Comparison of ENCODE assay signal across 18 cellular contexts in the genomic region with DNA sequence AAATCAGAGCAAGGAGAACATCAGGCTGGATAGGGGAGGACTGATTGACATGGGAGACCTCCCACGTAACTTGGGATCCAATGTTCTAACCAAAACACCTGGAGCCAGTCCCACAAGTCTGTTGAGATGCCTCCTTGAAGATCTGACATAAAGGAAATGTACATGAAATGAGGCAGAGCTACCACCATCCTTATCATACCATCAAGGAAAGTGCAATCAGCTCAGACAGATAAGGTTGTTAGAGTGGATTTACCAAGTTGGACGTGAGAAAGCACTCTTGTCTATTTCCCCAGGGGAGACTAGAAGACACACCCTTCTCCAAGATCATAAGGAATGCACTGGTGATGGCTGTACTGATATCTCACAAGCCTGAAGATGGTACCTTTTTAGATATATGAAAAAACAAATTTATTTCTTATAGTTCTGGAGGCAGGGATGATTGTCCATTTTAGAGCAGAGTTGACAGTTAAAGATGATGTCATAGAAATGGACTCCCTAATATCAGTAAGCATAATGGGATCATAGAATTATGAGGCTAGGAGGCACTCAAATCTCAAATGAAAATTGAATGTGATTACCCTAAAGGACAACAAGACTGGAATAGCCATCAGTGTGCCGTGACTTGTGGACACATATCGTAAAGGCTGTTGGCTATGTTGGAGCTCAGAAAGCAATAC.
DNase-seq lines count a peak whose midpoint lies in the region; ATAC-seq and TF ChIP-seq lines count a peak whose summit lies in the region.
"Had no signal": no experiment of that assay in that cellular context is flagged by ENCODE, and none has a peak within 500 bp of the region (broad histone marks: within the 10 kb centered on the region; RNA-seq: fewer than 3 reads in every experiment).

No MANE protein-coding gene starts in this region.

- no peaks in the 10 kb centered on the region for H3K9me3 Mint-ChIP-seq in natural killer cell
- H3K9me3 Mint-ChIP-seq: CD4-positive, alpha-beta T cell; H9 had no signal

- no peaks in the 10 kb centered on the region for H3K9me3 ChIP-seq in DND-41 (ENCODE audit: insufficient read depth, low read length, severe bottlenecking)
- no peaks in the 10 kb centered on the region for H3K9me3 ChIP-seq in HEK293 (ENCODE audit: control insufficient read depth, insufficient read depth, low read depth, low read length)
- no peaks in the 10 kb centered on the region for H3K9me3 ChIP-seq in hepatocyte (ENCODE audit: low read depth)

- peak; percentile 52 for ATAC-seq in DND-41 (ENCODE audit: insufficient read depth, low read depth)
- ATAC-seq in HG02852 (IDR thresholded peaks at IDR 0.05; ENCODE audit: unreplicated experiment) = no peak
- ATAC-seq in natural killer cell = no peak

- in situ Hi-C loops in KBM-7 (cut with MboI; ENCODE audit: low pct_unique_long_range_greater_than_20kb, low sequenced_read_pairs) = no loop called here

- H3K27ac Mint-ChIP-seq in natural killer cell = no peak overlapping the region
- H3K27ac Mint-ChIP-seq: CD4-positive, alpha-beta T cell; H9 had no signal

- TF ChIP-seq CTCF in DND-41 (IDR thresholded peaks at IDR 0.05; ENCODE audit: borderline replicate concordance, extremely low read depth, low read length, poor library complexity, severe bottlenecking) = no peak
- TF ChIP-seq CTCF in HEK293 (tag by site-specific recombination; IDR thresholded peaks at IDR 0.05) = no peak
- TF ChIP-seq CTCF in hepatocyte (IDR thresholded peaks at IDR 0.05; ENCODE audit: poor library complexity) = no peak
- no peak for TF ChIP-seq CTCF in natural killer cell (IDR thresholded peaks at IDR 0.05)

- POLR2A ChIA-PET in HEK293 (lab: Yijun Ruan, JAX) = no interaction called here

- H3K9me2 ChIP-seq in hepatocyte (replicated peaks; ENCODE audit: insufficient read depth) = no peaks in the 10 kb centered on the region

- no peak overlapping the region for H3K4me3 Mint-ChIP-seq in natural killer cell
- H3K4me3 Mint-ChIP-seq: CD4-positive, alpha-beta T cell; H9 had no signal

- no peaks in the 10 kb centered on the region for H3K4me1 ChIP-seq in DND-41 (ENCODE audit: insufficient read depth, low read length)
- peaks cover 11% of the 10 kb centered on the region for H3K4me1 ChIP-seq in HEK293 (ENCODE audit: control insufficient read depth, insufficient read depth, low read length)
- peaks cover 13% of the 10 kb centered on the region for H3K4me1 ChIP-seq in hepatocyte (ENCODE audit: insufficient read depth)

- peaks cover 16 to 27% of the 10 kb centered on the region in 2 donors for H3K27me3 Mint-ChIP-seq in natural killer cell (ENCODE audit: low read depth in 2 of 2)
- H3K27me3 Mint-ChIP-seq: CD4-positive, alpha-beta T cell had no signal

- no peaks in the 10 kb centered on the region for H3K36me3 Mint-ChIP-seq in natural killer cell

- CTCF ChIA-PET in HEK293 (lab: Yijun Ruan, JAX) = no interaction called here

- peaks cover 17% of the 10 kb centered on the region for H3K27me3 ChIP-seq in DND-41 (ENCODE audit: insufficient read depth, low read length, poor library complexity)
- no peaks in the 10 kb centered on the region for H3K27me3 ChIP-seq in hepatocyte

- H3K4me3 ChIP-seq in DND-41 (ENCODE audit: low read depth in 1 of 2, low read length in 2 of 2) (no peak overlapping the region), HEK293 (ENCODE audit: low read depth, low read length) (no peak overlapping the region), hepatocyte (no peak overlapping the region)

- H3K36me3 ChIP-seq in DND-41 (ENCODE audit: insufficient read depth, low read length) (no peaks in the 10 kb centered on the region), HEK293 (ENCODE audit: control insufficient read depth in 2 of 2, insufficient read depth in 1 of 2, low read length in 2 of 2) (no peaks in the 10 kb centered on the region), hepatocyte (replicated peaks; ENCODE audit: insufficient read depth, low read depth) (no peaks in the 10 kb centered on the region)

- H2AFZ ChIP-seq in DND-41 (ENCODE audit: low read depth, low read length) (no peak overlapping the region), hepatocyte (no peak overlapping the region)

- peaks cover 0 to under 1% of the 10 kb centered on the region in 2 donors for H3K4me1 Mint-ChIP-seq in natural killer cell

- 75% methylated on average over 4 of the region's 4 CpGs for WGBS in hepatocyte (ENCODE audit: low lambda C conversion rate, missing lambda C conversion rate)

- no peaks in the 10 kb centered on the region for H4K20me1 ChIP-seq in DND-41 (ENCODE audit: insufficient read depth, low read length)
- no peaks in the 10 kb centered on the region for H4K20me1 ChIP-seq in hepatocyte (ENCODE audit: insufficient read depth, poor library complexity, severe bottlenecking)

- intact Hi-C loops in natural killer cell (cut with micrococcal nuclease) = no loop called here

- H3K9ac ChIP-seq in DND-41 (ENCODE audit: low read depth, low read length) = no peak overlapping the region
- H3K9ac ChIP-seq: KMS-11 had no signal

- H3K79me2 ChIP-seq in DND-41 (ENCODE audit: insufficient read depth, low read length) = no peaks in the 10 kb centered on the region
- H3K79me2 ChIP-seq in hepatocyte = no peaks in the 10 kb centered on the region

- no peak overlapping the region for H3K27ac ChIP-seq in DND-41 (ENCODE audit: low read length)
- H3K27ac ChIP-seq in HEK293 (ENCODE audit: extremely low read depth, low read depth, low read length) = no peak overlapping the region
- peak overlapping the region; percentile 60 for H3K27ac ChIP-seq in hepatocyte
- H3K27ac ChIP-seq: C4-2B, HL-60, KMS-11 had no signal

- H3K4me2 ChIP-seq in DND-41 (ENCODE audit: insufficient read depth, low read length) = no peak overlapping the region
- H3K4me2 ChIP-seq in hepatocyte = no peak overlapping the region
- H3K4me2 ChIP-seq: KMS-11 had no signal

- DNase-seq in DND-41 (peak; percentile 8), SK-N-DZ (ENCODE audit: low spot score) (peak; percentile 57), hepatocyte (ENCODE audit: low spot score) (no peak), natural killer cell (no peak), KBM-7 (no peak), globus pallidus (ENCODE audit: low spot score) (no peak)
- DNase-seq: ACHN; CD4-positive, alpha-beta T cell; DMS153; DMS79; GF-D8; H9; IMR-90 had no signal

TF ChIP-seq in HEK293, 187 proteins besides CTCF, POLR2A, EP300 and RAD21:
- TF ChIP-seq, protein P1, sequence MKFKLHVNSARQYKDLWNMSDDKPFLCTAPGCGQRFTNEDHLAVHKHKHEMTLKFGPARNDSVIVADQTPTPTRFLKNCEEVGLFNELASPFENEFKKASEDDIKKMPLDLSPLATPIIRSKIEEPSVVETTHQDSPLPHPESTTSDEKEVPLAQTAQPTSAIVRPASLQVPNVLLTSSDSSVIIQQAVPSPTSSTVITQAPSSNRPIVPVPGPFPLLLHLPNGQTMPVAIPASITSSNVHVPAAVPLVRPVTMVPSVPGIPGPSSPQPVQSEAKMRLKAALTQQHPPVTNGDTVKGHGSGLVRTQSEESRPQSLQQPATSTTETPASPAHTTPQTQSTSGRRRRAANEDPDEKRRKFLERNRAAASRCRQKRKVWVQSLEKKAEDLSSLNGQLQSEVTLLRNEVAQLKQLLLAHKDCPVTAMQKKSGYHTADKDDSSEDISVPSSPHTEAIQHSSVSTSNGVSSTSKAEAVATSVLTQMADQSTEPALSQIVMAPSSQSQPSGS (tag by site-specific recombination; IDR thresholded peaks at IDR 0.05; ENCODE audit: low read depth) = peak; percentile 92
- TF ChIP-seq ZNF266 (tag by site-specific recombination; IDR thresholded peaks at IDR 0.05; ENCODE audit: low read depth) = no peak

Comparison
In these comparisons a context has a peak if more than half of its experiments do, and no peak if none do; other contexts are left out.
1. DNase-seq: peak in DND-41 (single experiment) and SK-N-DZ (single experiment); none in hepatocyte (single experiment), natural killer cell (single experiment), KBM-7 (single experiment) and globus pallidus (single experiment).